In the genomic region with DNA sequence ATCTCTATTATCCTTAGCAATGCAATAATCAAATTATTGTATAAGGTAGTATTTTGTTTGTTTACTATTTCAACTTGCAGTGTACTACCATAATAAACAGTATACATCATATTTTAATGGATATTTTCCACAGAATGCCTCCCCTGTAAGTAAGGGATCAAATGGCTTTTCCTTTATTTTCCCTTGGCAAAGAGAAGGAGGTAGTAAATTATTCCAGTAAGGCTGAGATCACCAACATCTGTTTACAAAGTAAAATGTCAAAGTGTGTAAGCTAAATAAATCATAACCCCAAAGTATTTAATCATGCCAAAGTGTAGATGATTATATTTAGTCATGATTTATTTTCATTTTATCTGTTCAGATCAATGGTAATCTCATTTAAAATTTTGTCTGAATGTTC, we compare ENCODE assay signal across 25 cellular contexts.
"Had no signal": no experiment of that assay in that cellular context is flagged by ENCODE, and none has a peak within 500 bp of the region (broad histone marks: within the 10 kb centered on the region; RNA-seq: fewer than 3 reads in every experiment).

No MANE protein-coding gene starts in this region.

- ATAC-seq: effector memory CD8-positive, alpha-beta T cell; esophagus mucosa; gastrocnemius medialis; heart right ventricle; left cardiac atrium; left lung; left ventricle myocardium superior; lower lobe of right lung; mucosa of descending colon; naive thymus-derived CD8-positive, alpha-beta T cell had no signal

- H3K9me3 Mint-ChIP-seq: endodermal cell, mesothelial cell of epicardium had no signal

- H3K4me1 ChIP-seq: esophagus squamous epithelium, gastrocnemius medialis, heart right ventricle, left lung, lower lobe of right lung had no signal

- H3K9me3 ChIP-seq: gastrocnemius medialis, left lung, lower lobe of right lung had no signal

- H3K27ac Mint-ChIP-seq: dendritic cell treated with granulocyte-macrophage colony-stimulating factor and Interleukin-4, amounts not matched to agents 40 ng/mL and 50 ng/mL, for 4 days; effector memory CD8-positive, alpha-beta T cell; endodermal cell; mesothelial cell of epicardium; naive B cell; naive thymus-derived CD8-positive, alpha-beta T cell had no signal

- H3K27ac ChIP-seq: epithelial cell of prostate, esophagus squamous epithelium, gastrocnemius medialis, heart right ventricle, left lung, lower lobe of right lung had no signal

- DNase-seq: cortex of kidney; effector CD8-positive, alpha-beta T cell; effector memory CD8-positive, alpha-beta T cell; endodermal cell; erythroblast; esophagus squamous epithelium; foreskin fibroblast; foreskin melanocyte; gastrocnemius medialis; glutamatergic neuron; head of caudate nucleus; heart right ventricle; hippocampal formation; left cardiac atrium; left lung; left ventricle myocardium superior; lower lobe of right lung; mesenchymal stem cell; mucosa of descending colon; naive B cell; naive thymus-derived CD8-positive, alpha-beta T cell had no signal

- H3K27me3 Mint-ChIP-seq: dendritic cell treated with granulocyte-macrophage colony-stimulating factor and Interleukin-4, amounts not matched to agents 40 ng/mL and 50 ng/mL, for 4 days; effector memory CD8-positive, alpha-beta T cell; naive B cell; naive thymus-derived CD8-positive, alpha-beta T cell had no signal

- H3K27me3 ChIP-seq: esophagus squamous epithelium, gastrocnemius medialis, heart right ventricle, left lung had no signal

- H3K36me3 Mint-ChIP-seq: mesothelial cell of epicardium, naive B cell had no signal

- H3K4me3 ChIP-seq: esophagus squamous epithelium, gastrocnemius medialis, heart right ventricle, left lung, lower lobe of right lung, mucosa of descending colon had no signal

- H3K36me3 ChIP-seq: esophagus squamous epithelium, gastrocnemius medialis, heart right ventricle, left lung, lower lobe of right lung had no signal

- H3K4me1 Mint-ChIP-seq: endodermal cell; mesothelial cell of epicardium; naive B cell; naive thymus-derived CD8-positive, alpha-beta T cell had no signal

- H3K4me3 Mint-ChIP-seq: dendritic cell treated with granulocyte-macrophage colony-stimulating factor and Interleukin-4, amounts not matched to agents 40 ng/mL and 50 ng/mL, for 4 days; effector memory CD8-positive, alpha-beta T cell; endodermal cell; mesothelial cell of epicardium; naive B cell; naive thymus-derived CD8-positive, alpha-beta T cell had no signal
